Comparison of ENCODE assay signal across 1 cellular context in genomic region chr11:10858505-10859360, GRCh38.
TF ChIP-seq lines count a peak whose summit lies in the region.

No MANE protein-coding gene starts in this region.

TF ChIP-seq in IMR-90, 13 proteins besides CTCF, POLR2A, EP300 and RAD21:
- TF ChIP-seq MAZ (IDR thresholded peaks at IDR 0.05; ENCODE audit: borderline replicate concordance, low read depth, low read length) (peak; percentile 82; the same call in 1 of the 2 replicates), CHD1 (IDR thresholded peaks at IDR 0.05; ENCODE audit: low read depth, low read length) (peak; percentile 45; the same call in 1 of the 2 replicates), ELK1 (IDR thresholded peaks at IDR 0.05; ENCODE audit: borderline replicate concordance, low read depth, low read length) (no peak)
